23 cellular contexts compared by ENCODE assay signal in genomic region chr18:25190468-25190867, GRCh38.
DNase-seq lines count a peak whose midpoint lies in the region; ATAC-seq and TF ChIP-seq lines count a peak whose summit lies in the region.
"Had no signal": no experiment of that assay in that cellular context is flagged by ENCODE, and none has a peak within 500 bp of the region (broad histone marks: within the 10 kb centered on the region; RNA-seq: fewer than 3 reads in every experiment).

No MANE protein-coding gene starts in this region.

- TF ChIP-seq POLR2A in ovary (IDR thresholded peaks at IDR 0.05), result no peak

- intact Hi-C loops in ovary (cut with DNase I), result no loop called here

- H3K4me3 ChIP-seq in GM12865 (ENCODE audit: low read depth, low read length) (no peak overlapping the region), ovary (no peak overlapping the region)
- H3K4me3 ChIP-seq: lower lobe of right lung, SK-N-MC, thoracic aorta had no signal

- H3K4me1 Mint-ChIP-seq in activated T-cell treated with anti-CD3 and anti-CD28 coated beads, Interleukin-2, amount 50 U/mL, for 4 hours (ENCODE audit: low read depth), result no peaks in the 10 kb centered on the region
- H3K4me1 Mint-ChIP-seq: CD14-positive monocyte; central memory CD8-positive, alpha-beta T cell had no signal

- TF ChIP-seq EP300 in ovary (IDR thresholded peaks at IDR 0.05), result no peak

- no peaks in the 10 kb centered on the region for H3K9me3 ChIP-seq in ovary
- H3K9me3 ChIP-seq: adrenal gland, lower lobe of right lung, thoracic aorta had no signal

- H3K27me3 ChIP-seq in ovary, result no peaks in the 10 kb centered on the region
- H3K27me3 ChIP-seq: adrenal gland had no signal

- DNase-seq in GM12865 (ENCODE audit: low read depth) (peak; percentile 48), M059J (ENCODE audit: low read depth) (peak; percentile 35), cerebellar cortex (ENCODE audit: low spot score) (no peak), ovary (no peak)
- DNase-seq in activated T-cell treated with anti-CD3 and anti-CD28 coated beads, Interleukin-2, amount 50 U/mL, for 4 hours, result no peak
- DNase-seq: 8988T; activated CD4-positive, alpha-beta T cell treated with anti-CD3 and anti-CD28 coated beads, Interleukin-2, amount 50 U/mL, for 4 hours; activated T-cell treated with anti-CD3 and anti-CD28 coated beads, Interleukin-2, amount 50 U/mL, for 72 hours; DND-41; lower lobe of right lung; NCI-H1436; OCI-M1; retina; stimulated activated CD4-positive, alpha-beta T cell treated with anti-CD3 and anti-CD28 coated beads, Interleukin-1b, Interleukin-23, amount 100 ng/mL, for 48 hours had no signal

- peaks cover 2% of the 10 kb centered on the region for H3K4me1 ChIP-seq in ovary (ENCODE audit: insufficient read depth)
- H3K4me1 ChIP-seq: adrenal gland, lower lobe of right lung had no signal

- H3K36me3 ChIP-seq in ovary, result no peaks in the 10 kb centered on the region
- H3K36me3 ChIP-seq: adrenal gland, lower lobe of right lung, thoracic aorta had no signal

- H3K4me3 Mint-ChIP-seq in activated T-cell treated with anti-CD3 and anti-CD28 coated beads, Interleukin-2, amount 50 U/mL, for 4 hours, result no peak overlapping the region
- H3K4me3 Mint-ChIP-seq: activated T-cell treated with anti-CD3 and anti-CD28 coated beads, Interleukin-2, amount 50 U/mL, for 72 hours; CD14-positive monocyte; central memory CD8-positive, alpha-beta T cell; natural killer cell treated with Interleukin-12 subunit alpha and Interleukin-12 subunit beta and Interleukin-15 and Interleukin-18, amount 100 ng/mL, for 72 hours had no signal

- no peak overlapping the region for H3K27ac ChIP-seq in ovary
- H3K27ac ChIP-seq: adrenal gland, lower lobe of right lung, SK-N-MC, thoracic aorta had no signal

- no peak for TF ChIP-seq CTCF in GM12865 (IDR thresholded peaks at IDR 0.05; ENCODE audit: insufficient read depth, low read depth, low read length, missing control alignments)
- no peak for TF ChIP-seq CTCF in ovary (IDR thresholded peaks at IDR 0.05)

- peaks cover 4% of the 10 kb centered on the region for H3K27me3 Mint-ChIP-seq in activated T-cell treated with anti-CD3 and anti-CD28 coated beads, Interleukin-2, amount 50 U/mL, for 4 hours (ENCODE audit: low read depth)

- no peaks in the 10 kb centered on the region for H3K36me3 Mint-ChIP-seq in activated T-cell treated with anti-CD3 and anti-CD28 coated beads, Interleukin-2, amount 50 U/mL, for 4 hours (ENCODE audit: insufficient read depth)
- H3K36me3 Mint-ChIP-seq: CD14-positive monocyte; natural killer cell treated with Interleukin-12 subunit alpha and Interleukin-12 subunit beta and Interleukin-15 and Interleukin-18, amount 100 ng/mL, for 72 hours had no signal

- ATAC-seq in GM19467 (IDR thresholded peaks at IDR 0.05; ENCODE audit: unreplicated experiment) (peak; percentile 61), HG02885 (IDR thresholded peaks at IDR 0.05; ENCODE audit: poor library complexity, unreplicated experiment) (peak; percentile 51), HG03135 (IDR thresholded peaks at IDR 0.05; ENCODE audit: unreplicated experiment) (no peak)
- no peak for ATAC-seq in activated T-cell treated with anti-CD3 and anti-CD28 coated beads, Interleukin-2, amount 50 U/mL, for 4 hours
- ATAC-seq: activated T-cell treated with anti-CD3 and anti-CD28 coated beads, Interleukin-2, amount 50 U/mL, for 72 hours; lower lobe of right lung; natural killer cell treated with Interleukin-12 subunit alpha and Interleukin-12 subunit beta and Interleukin-15 and Interleukin-18, amount 100 ng/mL, for 72 hours had no signal

- 74 to 84% (median 78%) methylated on average over 3 of the region's 3 CpGs for WGBS in ovary, 3 donors

- no peaks in the 10 kb centered on the region for H3K9me3 Mint-ChIP-seq in activated T-cell treated with anti-CD3 and anti-CD28 coated beads, Interleukin-2, amount 50 U/mL, for 4 hours
- H3K9me3 Mint-ChIP-seq: activated T-cell treated with anti-CD3 and anti-CD28 coated beads, Interleukin-2, amount 50 U/mL, for 72 hours; CD14-positive monocyte; central memory CD8-positive, alpha-beta T cell; natural killer cell treated with Interleukin-12 subunit alpha and Interleukin-12 subunit beta and Interleukin-15 and Interleukin-18, amount 100 ng/mL, for 72 hours had no signal

Comparison
In these comparisons a context has a peak if more than half of its experiments do, and no peak if none do; other contexts are left out.
1. DNase-seq: peak in GM12865 (single experiment) and M059J (single experiment); none in activated T-cell treated with anti-CD3 and anti-CD28 coated beads, Interleukin-2, amount 50 U/mL, for 4 hours (single experiment), cerebellar cortex (single experiment) and ovary (0 of 5).
2. ATAC-seq: peak in GM19467 (single experiment) and HG02885 (single experiment); none in activated T-cell treated with anti-CD3 and anti-CD28 coated beads, Interleukin-2, amount 50 U/mL, for 4 hours (0 of 2) and HG03135 (single experiment).